In the genomic region with DNA sequence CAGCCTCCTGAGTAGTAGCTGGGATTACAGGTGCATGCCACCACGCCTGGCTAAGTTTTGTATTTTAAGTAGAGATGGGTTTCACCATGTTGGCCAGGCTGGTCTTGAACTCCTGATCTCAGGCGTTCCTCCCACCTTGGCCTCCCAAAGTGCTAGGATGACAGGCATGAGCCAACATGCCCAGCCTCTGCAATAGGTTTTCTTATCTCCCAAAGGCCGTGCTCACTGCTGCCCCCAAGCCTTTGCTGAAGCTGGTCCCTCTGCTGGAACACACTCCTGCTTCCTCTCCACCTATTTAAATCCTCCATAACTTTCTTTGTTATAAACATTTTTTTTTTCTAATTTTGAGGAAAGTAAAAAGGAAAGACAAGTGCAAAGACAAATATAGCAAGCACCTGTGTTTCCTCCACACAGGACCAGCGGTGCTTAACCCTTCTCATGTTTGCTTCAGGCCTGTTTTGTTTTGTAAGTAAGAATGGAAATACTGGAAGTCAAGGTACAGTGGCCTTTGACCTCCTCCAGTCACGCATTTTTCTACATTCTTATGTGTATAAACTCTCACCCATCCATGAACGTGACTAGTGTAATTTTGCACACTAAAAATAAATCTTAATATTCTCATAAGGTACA, we compare ENCODE assay signal across 11 cellular contexts. TPM values are rescaled to one million over a fixed set of nuclear protein-coding genes. Genes with fewer than 3 reads are reported as not detected.
DNase-seq lines count a peak whose midpoint lies in the region; ATAC-seq, FAIRE-seq and TF ChIP-seq lines count a peak whose summit lies in the region.
"Had no signal": no experiment of that assay in that cellular context is flagged by ENCODE, and none has a peak within 500 bp of the region (broad histone marks: within the 10 kb centered on the region; RNA-seq: fewer than 3 reads in every experiment).

No MANE protein-coding gene starts in this region.

- H3K36me3 Mint-ChIP-seq in Caco-2 (ENCODE audit: insufficient read depth, unreplicated experiment) = no peaks in the 10 kb centered on the region
- H3K36me3 Mint-ChIP-seq in GM23338 (ENCODE audit: low read depth) = no peaks in the 10 kb centered on the region

- H3K4me1 Mint-ChIP-seq in Caco-2 (ENCODE audit: low read depth, unreplicated experiment) (no peaks in the 10 kb centered on the region), GM23338 (peaks cover 7% of the 10 kb centered on the region; the same call in 1 of the 3 replicates)
- H3K4me1 Mint-ChIP-seq: activated B cell treated with CpG ODN at 0.5 μM for 24 hours had no signal

- BruUV-seq in Caco-2 (replicated peaks; lab: Mats Ljungman, UMichigan) = no TSS peak

- WGBS in esophagus squamous epithelium, 2 donors = 38 to 50% methylated on average over 6 of the region's 6 CpGs

- CTCF ChIA-PET in Caco-2 (lab: Charles Lee) = interaction anchor here (0.8 kb wide), 1 partner anchor 36 kb away, joined by 5 read pairs; no protein-coding TSS in a partner anchor

- H3K27me3 Mint-ChIP-seq in Caco-2 (ENCODE audit: insufficient read depth, unreplicated experiment) (no peaks in the 10 kb centered on the region), GM23338 (ENCODE audit: insufficient read depth, low read depth, poor library complexity) (peaks cover 7% of the 10 kb centered on the region)

- H3K9me2 ChIP-seq in GM23338 (ENCODE audit: insufficient read depth) = no peaks in the 10 kb centered on the region

- FAIRE-seq in RCC 7860 (lab: Jason Lieb, UNC) = no peak
- FAIRE-seq: colon had no signal

- POLR2A ChIA-PET in Caco-2 (lab: Charles Lee) = no interaction called here

- no peak overlapping the region for H2AFZ ChIP-seq in GM23338

- TF ChIP-seq CTCF in Caco-2 (IDR thresholded peaks at IDR 0.05; ENCODE audit: insufficient read depth in 1 of 2, low read depth in 1 of 2, low read length in 1 of 2, severe bottlenecking in 1 of 2, unreplicated experiment in 1 of 2) (peak in 1 of 2 experiments; percentile 42), GM23338 (conservative IDR thresholded peaks at IDR 0.05; ENCODE audit: low read depth in 2 of 2) (peak; percentile 61 to 72), foreskin fibroblast (IDR thresholded peaks at IDR 0.05; ENCODE audit: low read depth, low read length) (peak; percentile 35), esophagus squamous epithelium (IDR thresholded peaks at IDR 0.05) (no peak)

- no peaks in the 10 kb centered on the region for H3K9me3 ChIP-seq in Caco-2
- H3K9me3 ChIP-seq in esophagus squamous epithelium = no peaks in the 10 kb centered on the region
- H3K9me3 ChIP-seq: mucosa of descending colon had no signal

- H3K27ac ChIP-seq in GM23338 (ENCODE audit: low read depth) (no peak overlapping the region), esophagus squamous epithelium (no peak overlapping the region)

- TF ChIP-seq POLR2A in esophagus squamous epithelium (IDR thresholded peaks at IDR 0.05) = no peak

- no peak overlapping the region for H3K27ac Mint-ChIP-seq in Caco-2 (ENCODE audit: unreplicated experiment)
- H3K27ac Mint-ChIP-seq in GM23338 = no peak overlapping the region
- H3K27ac Mint-ChIP-seq: activated B cell treated with CpG ODN at 0.5 μM for 24 hours had no signal

- DNase-seq in Caco-2 (peak; percentile 48 to 68), GM23338 (ENCODE audit: low spot score) (peak; percentile 73), RCC 7860 (ENCODE audit: low spot score) (peak; percentile 18), foreskin fibroblast (peak in 1 of 2 donors; percentile 65), HuH-7.5 (ENCODE audit: low spot score) (no peak), esophagus squamous epithelium (lab: John Stamatoyannopoulos, UW) (no peak), SK-N-DZ (ENCODE audit: low spot score) (no peak), CD1c-positive myeloid dendritic cell (ENCODE audit: extremely low spot score) (no peak)
- DNase-seq: activated B cell treated with CpG ODN at 0.5 μM for 24 hours, mucosa of descending colon had no signal

- H4K20me1 ChIP-seq in GM23338 (replicated peaks; ENCODE audit: insufficient read depth) = no peaks in the 10 kb centered on the region

- intact Hi-C loops in Caco-2 (cut with micrococcal nuclease; ENCODE audit: unreplicated experiment) = loop anchor here (5.0 kb wide), 1 partner anchor 38 kb away; no protein-coding TSS in a partner anchor
- intact Hi-C loops in esophagus squamous epithelium (cut with DNase I) = no loop called here

- peak; percentile 74 for ATAC-seq in GM23338
- ATAC-seq: mucosa of descending colon had no signal

- H3K4me3 Mint-ChIP-seq in Caco-2 (ENCODE audit: unreplicated experiment) (no peak overlapping the region), GM23338 (no peak overlapping the region)
- H3K4me3 Mint-ChIP-seq: activated B cell treated with CpG ODN at 0.5 μM for 24 hours had no signal

- no peaks in the 10 kb centered on the region for H3K36me3 ChIP-seq in Caco-2 (ENCODE audit: control insufficient read depth, insufficient read depth, low read length)
- H3K36me3 ChIP-seq in GM23338 (ENCODE audit: insufficient read depth) = no peaks in the 10 kb centered on the region
- no peaks in the 10 kb centered on the region for H3K36me3 ChIP-seq in esophagus squamous epithelium

- no peaks in the 10 kb centered on the region for H3K27me3 ChIP-seq in Caco-2 (replicated peaks; ENCODE audit: control insufficient read depth, insufficient read depth, low read length)
- no peaks in the 10 kb centered on the region for H3K27me3 ChIP-seq in GM23338 (ENCODE audit: insufficient read depth)
- H3K27me3 ChIP-seq in esophagus squamous epithelium = peaks cover 0 to 61% (median 0%) of the 10 kb centered on the region in 4 donors

- H3K79me2 ChIP-seq in GM23338 (replicated peaks; ENCODE audit: insufficient read depth) = no peaks in the 10 kb centered on the region

- H3K9me3 Mint-ChIP-seq in Caco-2 (ENCODE audit: unreplicated experiment) (no peaks in the 10 kb centered on the region), GM23338 (no peaks in the 10 kb centered on the region)
- H3K9me3 Mint-ChIP-seq: activated B cell treated with CpG ODN at 0.5 μM for 24 hours had no signal

- H3F3A ChIP-seq in GM23338 (replicated peaks; ENCODE audit: low read depth) = no peaks in the 10 kb centered on the region

- H3K4me1 ChIP-seq in Caco-2 (peaks cover 9% of the 10 kb centered on the region; the same call in 1 of the 2 replicates), GM23338 (ENCODE audit: insufficient read depth) (no peaks in the 10 kb centered on the region; the same call in 1 of the 2 replicates), esophagus squamous epithelium (no peaks in the 10 kb centered on the region)

- H3K4me3 ChIP-seq in Caco-2 (ENCODE audit: low read depth, low read length) (no peak overlapping the region), GM23338 (no peak overlapping the region), foreskin fibroblast (ENCODE audit: low read depth in 1 of 2, low read length in 2 of 2) (no peak overlapping the region), esophagus squamous epithelium (no peak overlapping the region)
- H3K4me3 ChIP-seq: mucosa of descending colon had no signal

- H3K4me2 ChIP-seq in GM23338 = no peak overlapping the region

TF ChIP-seq in GM23338, 12 proteins besides CTCF, POLR2A, EP300 and RAD21:
- TF ChIP-seq, protein P1, sequence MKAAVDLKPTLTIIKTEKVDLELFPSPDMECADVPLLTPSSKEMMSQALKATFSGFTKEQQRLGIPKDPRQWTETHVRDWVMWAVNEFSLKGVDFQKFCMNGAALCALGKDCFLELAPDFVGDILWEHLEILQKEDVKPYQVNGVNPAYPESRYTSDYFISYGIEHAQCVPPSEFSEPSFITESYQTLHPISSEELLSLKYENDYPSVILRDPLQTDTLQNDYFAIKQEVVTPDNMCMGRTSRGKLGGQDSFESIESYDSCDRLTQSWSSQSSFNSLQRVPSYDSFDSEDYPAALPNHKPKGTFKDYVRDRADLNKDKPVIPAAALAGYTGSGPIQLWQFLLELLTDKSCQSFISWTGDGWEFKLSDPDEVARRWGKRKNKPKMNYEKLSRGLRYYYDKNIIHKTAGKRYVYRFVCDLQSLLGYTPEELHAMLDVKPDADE (IDR thresholded peaks at IDR 0.05) = no peak
- no peak for TF ChIP-seq NANOG (IDR thresholded peaks at IDR 0.05; ENCODE audit: borderline replicate concordance)
- peak; percentile 71 for TF ChIP-seq ZNF331 (CRISPR knock-in tag; IDR thresholded peaks at IDR 0.05; ENCODE audit: low read depth)

RNA-seq across cellular contexts. Expression of a gene that starts 14.5 kb away (rescaled TPM):
- 19.6 and 21.8 TPM in 2 replicates for total RNA-seq in Caco-2 (2022)
- total RNA-seq in GM23338 (2014; rRNA removed; shearing (Covaris generic)) = 3.3 and 4.1 TPM in 2 replicates
- 2.7 and 3.2 TPM in 2 replicates for polyA plus RNA-seq in GM23338 (2016; fragmentation: Nextera tagmentation; extraction: Ambion mirVana)
- total RNA-seq in esophagus squamous epithelium = 1 to 10 TPM; 3.6 to 6.2 (median 4.4) TPM
- polyA plus RNA-seq in SK-N-DZ (2014; cell fraction: cytosol; rRNA removed) = 5.4 and 8.5 TPM in 2 replicates
- polyA plus RNA-seq in SK-N-DZ (2014; cell fraction: nucleus; rRNA removed) = 1.8 and 2.0 TPM in 2 replicates

RNA-seq across cellular contexts. Expression of a gene that starts 45.3 kb away (rescaled TPM):
- total RNA-seq in Caco-2 (2022) (106 and 109 TPM in 2 replicates), esophagus squamous epithelium (10 to 100 TPM; 33.2 to 52.5 (median 41.5) TPM)
- total RNA-seq in GM23338 (2014; rRNA removed; shearing (Covaris generic)) = 42.3 and 49.4 TPM in 2 replicates
- polyA plus RNA-seq in GM23338 (2016; fragmentation: Nextera tagmentation; extraction: Ambion mirVana) = 99.5 and 99.7 TPM in 2 replicates
- 66.4 and 72.3 TPM in 2 replicates for polyA plus RNA-seq in SK-N-DZ (2014; cell fraction: cytosol; rRNA removed)
- 38.4 and 39.3 TPM in 2 replicates for polyA plus RNA-seq in SK-N-DZ (2014; cell fraction: nucleus; rRNA removed)

Comparison
In these comparisons a context has a peak if more than half of its experiments do, and no peak if none do; other contexts are left out.
1. DNase-seq: peak in Caco-2 (2 of 2), GM23338 (single experiment) and RCC 7860 (single experiment); none in HuH-7.5 (single experiment), esophagus squamous epithelium (single experiment), SK-N-DZ (single experiment) and CD1c-positive myeloid dendritic cell (single experiment).
2. CTCF ChIP-seq: peak in GM23338 (2 of 2) and foreskin fibroblast (single experiment); none in esophagus squamous epithelium (0 of 6).